12 cellular contexts compared by ENCODE assay signal in genomic region chrX:13074297-13075262, GRCh38. TPM values are rescaled to one million over a fixed set of nuclear protein-coding genes. Genes with fewer than 3 reads are reported as not detected.
DNase-seq lines count a peak whose midpoint lies in the region; ATAC-seq and TF ChIP-seq lines count a peak whose summit lies in the region.
"Had no signal": no experiment of that assay in that cellular context is flagged by ENCODE, and none has a peak within 500 bp of the region (broad histone marks: within the 10 kb centered on the region; RNA-seq: fewer than 3 reads in every experiment).

No MANE protein-coding gene starts in this region.

- ATAC-seq in HG03575 (IDR thresholded peaks at IDR 0.05; ENCODE audit: extremely low read depth, insufficient number of reproducible peaks, low FRiP score, unreplicated experiment): peak; percentile 66
- ATAC-seq: left lung had no signal

- H3K4me3 ChIP-seq in neutrophil (ENCODE audit: low read depth in 1 of 2, low read length in 1 of 2): no peak overlapping the region
- H3K4me3 ChIP-seq in PC-9: no peak overlapping the region
- H3K4me3 ChIP-seq: left lung had no signal

- H3K79me2 ChIP-seq in H9 (ENCODE audit: insufficient read depth, low read length): no peaks in the 10 kb centered on the region
- H3K79me2 ChIP-seq in PC-9 (ENCODE audit: low read depth): no peaks in the 10 kb centered on the region

- H2BK120ac ChIP-seq in H9 (ENCODE audit: low read depth, low read length, poor library complexity, severe bottlenecking): no peak overlapping the region

- H3K9me2 ChIP-seq in PC-9 (ENCODE audit: insufficient read depth): no peaks in the 10 kb centered on the region

- no peaks in the 10 kb centered on the region for H3K9me3 Mint-ChIP-seq in activated CD4-positive, alpha-beta T cell treated with anti-CD3 and anti-CD28 coated beads, Interleukin-2, amount 10 ng/mL, durations not matched to agents 24 days and 14 days
- peaks cover 58 to 64% of the 10 kb centered on the region in 2 experiments for H3K9me3 Mint-ChIP-seq in H9

- no peaks in the 10 kb centered on the region for H3K36me3 ChIP-seq in neutrophil
- H3K36me3 ChIP-seq in PC-9 (ENCODE audit: low read depth): no peaks in the 10 kb centered on the region
- H3K36me3 ChIP-seq: left lung had no signal

- H3K56ac ChIP-seq in H9 (ENCODE audit: insufficient read length, low read depth, low read length): no peak overlapping the region

- H2BK5ac ChIP-seq in H9 (ENCODE audit: insufficient read length, low read length): no peak overlapping the region

- H3K27ac ChIP-seq in H9 (ENCODE audit: insufficient read length, low read depth, low read length) (no peak overlapping the region), neutrophil (peak overlapping the region; percentile 100), PC-9 (no peak overlapping the region)

- H3K4me1 ChIP-seq in H9 (ENCODE audit: insufficient read depth, low read length): no peaks in the 10 kb centered on the region
- H3K4me1 ChIP-seq in neutrophil (ENCODE audit: control insufficient read depth in 1 of 2, insufficient read depth in 1 of 2, low read depth in 1 of 2, low read length in 1 of 2): peaks cover 54 to 61% of the 10 kb centered on the region in 2 experiments
- no peaks in the 10 kb centered on the region for H3K4me1 ChIP-seq in PC-9 (replicated peaks; ENCODE audit: insufficient read depth)

- DNase-seq in activated CD4-positive, alpha-beta T cell treated with anti-CD3 and anti-CD28 coated beads, Interleukin-2, amount 10 ng/mL, durations not matched to agents 24 days and 14 days: peak; percentile 67
- no peak for DNase-seq in activated CD4-positive, alpha-beta T cell treated with anti-CD3 and anti-CD28 coated beads for 48 hours
- no peak for DNase-seq in H9
- DNase-seq in GDM1 (lab: John Stamatoyannopoulos, UW): no peak
- DNase-seq in PC-9: no peak
- DNase-seq in NCI-H2171 treated with DMSO at 0.1 percent for 48 hours (lab: John Stamatoyannopoulos, UW): no peak
- DNase-seq: activated CD4-positive, alpha-beta T cell treated with anti-CD3 and anti-CD28 coated beads, Interleukin-2, amount 50 U/mL, for 4 hours; effector CD4-positive, alpha-beta T cell; left lung; NCI-H526 treated with DMSO at 0.1 percent for 48 hours had no signal

- H3K27ac Mint-ChIP-seq in activated CD4-positive, alpha-beta T cell treated with anti-CD3 and anti-CD28 coated beads, Interleukin-2, amount 10 ng/mL, durations not matched to agents 24 days and 14 days: peak overlapping the region; percentile 96
- H3K27ac Mint-ChIP-seq in H9: no peak overlapping the region

- H3T11ph ChIP-seq in H9 (ENCODE audit: low read length): no peak overlapping the region

- H3F3A ChIP-seq in PC-9 (ENCODE audit: insufficient read depth, low read depth): no peaks in the 10 kb centered on the region

- no peak for TF ChIP-seq CTCF in H9 (conservative IDR thresholded peaks at IDR 0.05)
- TF ChIP-seq CTCF in neutrophil (IDR thresholded peaks at IDR 0.05): no peak
- no peak for TF ChIP-seq CTCF in PC-9 (conservative IDR thresholded peaks at IDR 0.05)

- H3K23ac ChIP-seq in H9 (ENCODE audit: insufficient read length, low read depth, low read length): peak overlapping the region; percentile 79

- H3K27me3 ChIP-seq in H9 (ENCODE audit: insufficient read depth, low read length) (no peaks in the 10 kb centered on the region), neutrophil (no peaks in the 10 kb centered on the region), PC-9 (ENCODE audit: insufficient read depth, low read depth) (no peaks in the 10 kb centered on the region)
- H3K27me3 ChIP-seq: left lung had no signal

- no peak overlapping the region for H3K14ac ChIP-seq in H9 (ENCODE audit: insufficient read depth, low read length)

- CTCF ChIA-PET in PC-9 (lab: Charles Lee): no interaction called here

- H3K36me3 Mint-ChIP-seq in activated CD4-positive, alpha-beta T cell treated with anti-CD3 and anti-CD28 coated beads, Interleukin-2, amount 10 ng/mL, durations not matched to agents 24 days and 14 days (ENCODE audit: low read depth): peaks cover 8% of the 10 kb centered on the region
- H3K36me3 Mint-ChIP-seq in H9 (ENCODE audit: insufficient read depth in 1 of 3, low read depth in 3 of 3): peaks cover 2 to 3% (median 3%) of the 10 kb centered on the region in 3 experiments; a peak in 4 of 7 replicates

- no peak overlapping the region for H4K8ac ChIP-seq in H9 (replicated peaks; ENCODE audit: insufficient read length, low read depth, low read length)

- POLR2A ChIA-PET in PC-9 (lab: Charles Lee; ENCODE audit: unreplicated experiment): interaction anchor here (0.7 kb wide), 1 partner anchor 50 kb away, joined by 3 read pairs; no protein-coding TSS in a partner anchor

- H4K5ac ChIP-seq in H9 (ENCODE audit: insufficient read length, low read depth, low read length): no peak overlapping the region

- no peaks in the 10 kb centered on the region for H3K27me3 Mint-ChIP-seq in activated CD4-positive, alpha-beta T cell treated with anti-CD3 and anti-CD28 coated beads, Interleukin-2, amount 10 ng/mL, durations not matched to agents 24 days and 14 days
- no peaks in the 10 kb centered on the region; the same call in none of the 2 replicates for H3K27me3 Mint-ChIP-seq in H9 (ENCODE audit: low read depth)

- peaks cover 42% of the 10 kb centered on the region for H3K4me1 Mint-ChIP-seq in activated CD4-positive, alpha-beta T cell treated with anti-CD3 and anti-CD28 coated beads, Interleukin-2, amount 10 ng/mL, durations not matched to agents 24 days and 14 days
- peaks cover 6 to 13% of the 10 kb centered on the region in 2 experiments; a peak in 3 of 4 replicates for H3K4me1 Mint-ChIP-seq in H9

- H3K4me2 ChIP-seq in H9 (ENCODE audit: insufficient read depth, insufficient read length, low read length) (no peak overlapping the region), PC-9 (no peak overlapping the region)

- no peak overlapping the region for H2AFZ ChIP-seq in H9 (ENCODE audit: low read length)
- no peak overlapping the region for H2AFZ ChIP-seq in PC-9

- H3K9me3 ChIP-seq in H9 (ENCODE audit: control insufficient read depth, low read depth, low read length) (no peaks in the 10 kb centered on the region), neutrophil (no peaks in the 10 kb centered on the region), PC-9 (ENCODE audit: insufficient read depth, low read depth) (no peaks in the 10 kb centered on the region)
- H3K9me3 ChIP-seq: left lung had no signal

- no peak overlapping the region for H2BK12ac ChIP-seq in H9 (ENCODE audit: insufficient read length, low read depth, low read length)

- H3K4me3 Mint-ChIP-seq in activated CD4-positive, alpha-beta T cell treated with anti-CD3 and anti-CD28 coated beads, Interleukin-2, amount 10 ng/mL, durations not matched to agents 24 days and 14 days: peak overlapping the region; percentile 34
- no peak overlapping the region for H3K4me3 Mint-ChIP-seq in H9

- H3K18ac ChIP-seq in H9 (ENCODE audit: insufficient read length, low read depth, low read length): no peak overlapping the region

- no CpG with 5 or more reads among the region's 9 CpGs for WGBS in H9 (ENCODE audit: extremely low coverage, insufficient read length, low lambda C conversion rate)

- no TSS peak for BruUV-seq in PC-9 (replicated peaks; lab: Mats Ljungman, UMichigan)

- no peaks in the 10 kb centered on the region for H3K23me2 ChIP-seq in H9 (ENCODE audit: insufficient read length, low read depth, low read length, poor library complexity, severe bottlenecking)

- intact Hi-C loops in activated CD4-positive, alpha-beta T cell treated with anti-CD3 and anti-CD28 coated beads, Interleukin-2, amount 10 ng/mL, durations not matched to agents 24 days and 14 days (cut with micrococcal nuclease): no loop called here
- intact Hi-C loops in PC-9 (cut with micrococcal nuclease; ENCODE audit: unreplicated experiment): no loop called here

- no peak overlapping the region for H2BK20ac ChIP-seq in H9 (ENCODE audit: low read depth, low read length, poor library complexity, severe bottlenecking)

- no peak overlapping the region for H2BK15ac ChIP-seq in H9 (ENCODE audit: low read depth, low read length)

- H3K4ac ChIP-seq in H9 (ENCODE audit: low read depth, low read length): no peak overlapping the region

- no peaks in the 10 kb centered on the region for H4K20me1 ChIP-seq in H9 (ENCODE audit: control insufficient read depth, insufficient read depth, insufficient read length)
- no peaks in the 10 kb centered on the region for H4K20me1 ChIP-seq in PC-9 (ENCODE audit: insufficient read depth)

- H3K79me1 ChIP-seq in H9 (ENCODE audit: insufficient read depth, low read depth, low read length, poor library complexity, severe bottlenecking): no peaks in the 10 kb centered on the region

- H2AK5ac ChIP-seq in H9 (ENCODE audit: insufficient read length, low read length): no peak overlapping the region

- no peak overlapping the region for H4K91ac ChIP-seq in H9 (ENCODE audit: insufficient read length, low read depth, low read length)

- H3K9ac ChIP-seq in H9 (ENCODE audit: extremely low read depth, insufficient read length, low read length): no peak overlapping the region

RNA-seq across cellular contexts. Expression of gene FAM9C, which starts 30.2 kb away (rescaled TPM):
- not detected in 2 replicates for total RNA-seq in activated CD4-positive, alpha-beta T cell treated with anti-CD3 and anti-CD28 coated beads, Interleukin-2, amount 10 ng/mL, durations not matched to agents 24 days and 14 days
- 0.09 TPM in 1 of 2 replicates, not detected in the other for total RNA-seq in H9 (2021)
- total RNA-seq in PC-9 (2021): not detected in 2 replicates
- total RNA-seq: left lung had no signal
